26 cellular contexts compared by ENCODE assay signal in genomic region chr12:64216239-64216638, GRCh38. TPM values are rescaled to one million over a fixed set of nuclear protein-coding genes. Genes with fewer than 3 reads are reported as not detected.
DNase-seq lines count a peak whose midpoint lies in the region; ATAC-seq, FAIRE-seq and TF ChIP-seq lines count a peak whose summit lies in the region.
"Had no signal": no experiment of that assay in that cellular context is flagged by ENCODE, and none has a peak within 500 bp of the region (broad histone marks: within the 10 kb centered on the region; RNA-seq: fewer than 3 reads in every experiment).

No MANE protein-coding gene starts in this region.

- no peak for FAIRE-seq in HepG2 (lab: Jason Lieb, UNC)
- FAIRE-seq: A204.1, D721Med, GM12878, GM19239, H54 had no signal

- TF ChIP-seq RAD21 in HepG2 (CRISPR knock-in tag; IDR thresholded peaks at IDR 0.05) = no peak

- H2AFZ ChIP-seq in HepG2 (ENCODE audit: low read length) (no peak overlapping the region), osteoblast (ENCODE audit: low read length) (no peak overlapping the region)

- no peak for ATAC-seq in HepG2
- no peak for ATAC-seq in right lobe of liver
- no peak for ATAC-seq in GM19351 (IDR thresholded peaks at IDR 0.05; ENCODE audit: unreplicated experiment)
- ATAC-seq: GM12878 had no signal

- DNase-seq in HepG2 (ENCODE audit: low spot score) (no peak), right lobe of liver (no peak), NCI-H69 (lab: John Stamatoyannopoulos, UW) (peak; percentile 25), osteoblast (ENCODE audit: insufficient read length, low spot score, missing footprints) (peak; percentile 23), coronary artery (ENCODE audit: low spot score) (no peak), NCI-H748 (lab: John Stamatoyannopoulos, UW; ENCODE audit: unreplicated experiment) (no peak)
- DNase-seq: ACHN; AML-193; BE2C; CD4-positive, alpha-beta T cell; CD8-positive, alpha-beta memory T cell; DMS 273 treated with DMSO at 0.1 percent for 48 hours; DMS79; EL; GDM1; GOT3; HFFc6 had no signal

- H3K9me3 ChIP-seq in HepG2 (ENCODE audit: low read length) = no peaks in the 10 kb centered on the region
- no peaks in the 10 kb centered on the region for H3K9me3 ChIP-seq in right lobe of liver
- H3K9me3 ChIP-seq in osteoblast (ENCODE audit: low read depth, low read length) = no peaks in the 10 kb centered on the region
- H3K9me3 ChIP-seq: HAP-1 had no signal

- CTCF ChIA-PET in HepG2 (lab: Yijun Ruan, JAX; ENCODE audit: low intra/inter-chr PET ratio, low total read pairs) = no interaction called here

- H3K27me3 ChIP-seq in HepG2 (ENCODE audit: control insufficient read depth in 1 of 2, insufficient read depth in 2 of 2, low read length in 2 of 2) = no peaks in the 10 kb centered on the region
- no peaks in the 10 kb centered on the region for H3K27me3 ChIP-seq in right lobe of liver
- H3K27me3 ChIP-seq in osteoblast (ENCODE audit: insufficient read depth, low read length) = no peaks in the 10 kb centered on the region
- H3K27me3 ChIP-seq: BE2C; BLaER1 treated with 17β-estradiol and CSF1 and Interleukin-3, amounts not matched to agents 10 nM and 100 nM had no signal

- intact Hi-C loops in HepG2 (cut with micrococcal nuclease; ENCODE audit: unreplicated experiment) (no loop called here), right lobe of liver (cut with DNase I) (no loop called here)

- TF ChIP-seq EP300 in HepG2 (IDR thresholded peaks at IDR 0.05; ENCODE audit: low read depth in 2 of 2, low read length in 2 of 2) (no peak), HepG2 (CRISPR knock-in tag; IDR thresholded peaks at IDR 0.05; ENCODE audit: borderline replicate concordance) (no peak)

- no peak overlapping the region for H3K4me3 ChIP-seq in HepG2 (replicated peaks in 1 of 3; ENCODE audit: insufficient read depth in 1 of 3, low read depth in 2 of 3, low read length in 3 of 3)
- no peak overlapping the region for H3K4me3 ChIP-seq in right lobe of liver
- no peak overlapping the region for H3K4me3 ChIP-seq in osteoblast (ENCODE audit: insufficient read depth, low read length)
- no peak overlapping the region for H3K4me3 ChIP-seq in coronary artery
- H3K4me3 ChIP-seq: BLaER1 treated with 17β-estradiol and CSF1 and Interleukin-3, amounts not matched to agents 10 nM and 100 nM; GM12878; HAP-1 had no signal

- POLR2A ChIA-PET in HepG2 (lab: Yijun Ruan, JAX) = no interaction called here

- H4K20me1 ChIP-seq in HepG2 (ENCODE audit: insufficient read depth, low read length) = no peaks in the 10 kb centered on the region
- H4K20me1 ChIP-seq in osteoblast (ENCODE audit: insufficient read depth, low read length) = no peaks in the 10 kb centered on the region
- H4K20me1 ChIP-seq: BLaER1 treated with 17β-estradiol and CSF1 and Interleukin-3, amounts not matched to agents 10 nM and 100 nM had no signal

- no peak overlapping the region for H3K27ac ChIP-seq in HepG2 (ENCODE audit: extremely low read length, insufficient read depth, low read length)
- H3K27ac ChIP-seq in right lobe of liver = no peak overlapping the region
- no peak overlapping the region for H3K27ac ChIP-seq in osteoblast (ENCODE audit: low read depth, low read length)
- no peak overlapping the region for H3K27ac ChIP-seq in coronary artery
- H3K27ac ChIP-seq: 22Rv1; BLaER1 treated with 17β-estradiol and CSF1 and Interleukin-3, amounts not matched to agents 10 nM and 100 nM had no signal

- TF ChIP-seq POLR2A in HepG2 (IDR thresholded peaks at IDR 0.05; ENCODE audit: insufficient read depth in 1 of 2, low read depth in 2 of 2, low read length in 2 of 2) = no peak
- no peak for TF ChIP-seq POLR2A in right lobe of liver (IDR thresholded peaks at IDR 0.05)

- no peak for TF ChIP-seq CTCF in HepG2 (CRISPR knock-in tag; IDR thresholded peaks at IDR 0.05)
- TF ChIP-seq CTCF in right lobe of liver (IDR thresholded peaks at IDR 0.05) = no peak
- no peak for TF ChIP-seq CTCF in osteoblast (IDR thresholded peaks at IDR 0.05; ENCODE audit: extremely low read depth, low read depth, low read length)
- TF ChIP-seq CTCF in coronary artery (IDR thresholded peaks at IDR 0.05) = no peak

- H3K9ac ChIP-seq in HepG2 (ENCODE audit: insufficient read depth, low read depth, low read length) = no peak overlapping the region
- H3K9ac ChIP-seq: BLaER1 treated with 17β-estradiol and CSF1 and Interleukin-3, amounts not matched to agents 10 nM and 100 nM had no signal

- H3K79me2 ChIP-seq in HepG2 (ENCODE audit: insufficient read depth, low read length) (peaks cover 3% of the 10 kb centered on the region), osteoblast (ENCODE audit: insufficient read depth, low read length) (no peaks in the 10 kb centered on the region)

- in situ Hi-C loops in HepG2 (cut with HindIII; ENCODE audit: extremely low pct_ligation_motif_present, low pct_unique_long_range_greater_than_20kb) = no loop called here

- H3K36me3 ChIP-seq in HepG2 (replicated peaks in 1 of 2; ENCODE audit: control insufficient read depth in 1 of 2, insufficient read depth in 2 of 2, low read length in 2 of 2) = no peaks in the 10 kb centered on the region; a peak in 2 of 5 replicates
- H3K36me3 ChIP-seq in right lobe of liver = peaks cover 0 to 8% (median 0%) of the 10 kb centered on the region in 4 donors
- peaks cover 5% of the 10 kb centered on the region for H3K36me3 ChIP-seq in osteoblast (ENCODE audit: insufficient read depth, low read length)

- H3K4me2 ChIP-seq in HepG2 (ENCODE audit: low read depth, low read length) (no peak overlapping the region), osteoblast (ENCODE audit: insufficient read depth, low read length) (no peak overlapping the region)
- H3K4me2 ChIP-seq: BLaER1 treated with 17β-estradiol and CSF1 and Interleukin-3, amounts not matched to agents 10 nM and 100 nM had no signal

- BruUV-seq in HepG2 (replicated peaks; lab: Mats Ljungman, UMichigan) = no TSS peak

- peaks cover 14% of the 10 kb centered on the region for H3K4me1 ChIP-seq in HepG2 (ENCODE audit: insufficient read depth, low read length)
- peaks cover 0 to 8% (median 0%) of the 10 kb centered on the region in 4 donors for H3K4me1 ChIP-seq in right lobe of liver
- H3K4me1 ChIP-seq in osteoblast (ENCODE audit: insufficient read depth, low read length) = peaks cover 5% of the 10 kb centered on the region
- H3K4me1 ChIP-seq: BE2C had no signal

TF ChIP-seq in HepG2, 621 proteins besides CTCF, POLR2A, EP300 and RAD21 (continues in another document):
- TF ChIP-seq MAFK (conservative IDR thresholded peaks at IDR 0.05 in 1 of 2, IDR thresholded peaks at IDR 0.05 in 1 of 2; ENCODE audit: low read length in 2 of 2) (peak; percentile 30 to 42; a peak in 3 of 4 replicates), ERF (CRISPR knock-in tag; IDR thresholded peaks at IDR 0.05) (no peak), NCOA5 (CRISPR knock-in tag; IDR thresholded peaks at IDR 0.05) (no peak), DNMT1 (CRISPR knock-in tag; IDR thresholded peaks at IDR 0.05) (no peak), SSRP1 (CRISPR knock-in tag; IDR thresholded peaks at IDR 0.05) (no peak), FOXA3 (CRISPR knock-in tag; IDR thresholded peaks at IDR 0.05) (no peak), ZNF878 (CRISPR knock-in tag; IDR thresholded peaks at IDR 0.05) (no peak), GLI4 (CRISPR knock-in tag; IDR thresholded peaks at IDR 0.05; ENCODE audit: borderline replicate concordance) (no peak)
- TF ChIP-seq, protein P1, sequence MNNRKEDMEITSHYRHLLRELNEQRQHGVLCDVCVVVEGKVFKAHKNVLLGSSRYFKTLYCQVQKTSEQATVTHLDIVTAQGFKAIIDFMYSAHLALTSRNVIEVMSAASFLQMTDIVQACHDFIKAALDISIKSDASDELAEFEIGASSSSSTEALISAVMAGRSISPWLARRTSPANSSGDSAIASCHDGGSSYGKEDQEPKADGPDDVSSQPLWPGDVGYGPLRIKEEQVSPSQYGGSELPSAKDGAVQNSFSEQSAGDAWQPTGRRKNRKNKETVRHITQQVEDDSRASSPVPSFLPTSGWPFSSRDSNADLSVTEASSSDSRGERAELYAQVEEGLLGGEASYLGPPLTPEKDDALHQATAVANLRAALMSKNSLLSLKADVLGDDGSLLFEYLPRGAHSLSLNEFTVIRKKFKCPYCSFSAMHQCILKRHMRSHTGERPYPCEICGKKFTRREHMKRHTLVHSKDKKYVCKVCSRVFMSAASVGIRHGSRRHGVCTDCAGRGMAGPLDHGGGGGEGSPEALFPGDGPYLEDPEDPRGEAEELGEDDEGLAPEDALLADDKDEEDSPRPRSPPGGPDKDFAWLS (CRISPR knock-in tag; IDR thresholded peaks at IDR 0.05; ENCODE audit: borderline replicate concordance) = no peak

RNA-seq across cellular contexts. Expression of gene KICS2, which starts 5.9 kb away (rescaled TPM):
- total RNA-seq in HepG2 (2016; rRNA removed; fragmentation: Illumina TruSeq; extraction: Trizol) (6.6 and 6.8 TPM in 2 replicates), right lobe of liver (10 to 100 TPM in 2 of 6 experiments, 1 to 10 TPM in 4; 4.4 to 11.0 (median 7.6) TPM), osteoblast (5.4 and 6.8 TPM in 2 replicates)
- total RNA-seq in HepG2 (2016; cell fraction: cytosol; rRNA removed; fragmentation: Illumina TruSeq; extraction: Trizol; ENCODE audit: low read depth) = 4.8 and 6.6 TPM in 2 replicates
- total RNA-seq in HepG2 (2016; cell fraction: insoluble cytoplasmic fraction; rRNA removed; fragmentation: Illumina TruSeq; extraction: Trizol) = 8.0 and 8.8 TPM in 2 replicates
- total RNA-seq in HepG2 (2016; cell fraction: membrane; rRNA removed; fragmentation: Illumina TruSeq; extraction: Trizol) = 6.7 and 8.2 TPM in 2 replicates
- 12.1 and 12.3 TPM in 2 replicates for total RNA-seq in HepG2 (2016; cell fraction: nucleus; rRNA removed; fragmentation: Illumina TruSeq; extraction: Trizol)
- polyA plus RNA-seq in HepG2 (2011; rRNA removed) = 3.3 and 3.5 TPM in 2 replicates
- polyA plus RNA-seq in HepG2 (2011; cell fraction: cytosol; rRNA removed) = 3.0 TPM in 2 replicates
- polyA plus RNA-seq in HepG2 (2011; cell fraction: nucleus; rRNA removed) = 6.5 and 8.2 TPM in 2 replicates
- 3.0 and 3.6 TPM in 2 replicates for polyA plus RNA-seq in HepG2 (2012)
- 1.6 and 1.7 TPM in 2 replicates for polyA plus RNA-seq in HepG2 (2016; cell fraction: cytosol; fragmentation: Illumina TruSeq; extraction: Trizol; ENCODE audit: low read depth)
- 5.8 and 6.1 TPM in 2 replicates for polyA plus RNA-seq in HepG2 (2016; cell fraction: insoluble cytoplasmic fraction; fragmentation: Illumina TruSeq; extraction: Trizol; ENCODE audit: low read depth)
- polyA plus RNA-seq in HepG2 (2016; cell fraction: membrane; fragmentation: Illumina TruSeq; extraction: Trizol; ENCODE audit: low read depth) = 2.8 and 3.4 TPM in 2 replicates
- 5.2 and 5.9 TPM in 2 replicates for polyA plus RNA-seq in HepG2 (2016; cell fraction: nucleus; fragmentation: Illumina TruSeq; extraction: Trizol; ENCODE audit: insufficient read depth, low read depth)
- polyA minus RNA-seq in HepG2 (2011; rRNA and poly(A)+ RNA removed; ENCODE audit: low replicate concordance) = 9.8 and 11.4 TPM in 2 replicates
- polyA minus RNA-seq in HepG2 (2011; cell fraction: cytosol; rRNA and poly(A)+ RNA removed) = 3.3 and 4.2 TPM in 2 replicates
- polyA minus RNA-seq in HepG2 (2011; cell fraction: nucleus; rRNA and poly(A)+ RNA removed) = 18.0 and 22.3 TPM in 2 replicates

Comparison
In these comparisons a context has a peak if more than half of its experiments do, and no peak if none do; other contexts are left out.
1. DNase-seq: peak in NCI-H69 (single experiment) and osteoblast (single experiment); none in HepG2 (single experiment), right lobe of liver (0 of 3), coronary artery (single experiment) and NCI-H748 (single experiment).